ENCODE assay signal across 8 cellular contexts in genomic region chr7:93147358-93147757, GRCh38. TPM values are rescaled to one million over a fixed set of nuclear protein-coding genes. Genes with fewer than 3 reads are reported as not detected.
A peak's percentile ranks its signal among the peaks of the same experiment; 100 is the strongest.
DNase-seq lines count a peak whose midpoint lies in the region; ATAC-seq and TF ChIP-seq lines count a peak whose summit lies in the region.

No MANE protein-coding gene starts in this region.

- H3K4me1 ChIP-seq in tibial nerve = peaks cover 0 to 30% (median 8%) of the 10 kb centered on the region in 4 donors

- BruUV-seq in Calu3 (replicated peaks; lab: Mats Ljungman, UMichigan) = no TSS peak

- ATAC-seq in GM19463 (IDR thresholded peaks at IDR 0.05; ENCODE audit: unreplicated experiment) (peak; percentile 84), natural killer cell (peak; percentile 81 to 87 (median 86))

- H3K4me3 ChIP-seq in WI38 (ENCODE audit: low read depth, low read length) (peak overlapping the region; percentile 69), dorsolateral prefrontal cortex (peak overlapping the region in 58 of 59 donors; percentile 0 to 65 (median 46)), tibial nerve (peak overlapping the region; percentile 24 to 51 (median 46))

- H3K4me1 Mint-ChIP-seq in Calu3 (ENCODE audit: low read depth, unreplicated experiment) (peaks cover 48% of the 10 kb centered on the region), natural killer cell (peaks cover 40 to 42% of the 10 kb centered on the region in 2 donors)

- H3K4me3 Mint-ChIP-seq in Calu3 (ENCODE audit: low read depth, unreplicated experiment) (peak overlapping the region; percentile 55), natural killer cell (peak overlapping the region; percentile 97)

- intact Hi-C loops in Calu3 (cut with micrococcal nuclease; ENCODE audit: unreplicated experiment) (loop anchor here (2.0 kb wide), 1 partner anchor 29 kb away; no protein-coding TSS in a partner anchor), dorsolateral prefrontal cortex (cut with DNase I) (no loop called here), natural killer cell (cut with micrococcal nuclease) (loop anchor here (5.0 kb wide), 1 partner anchor 85 kb away; the partner anchor contains the start of gene VPS50)

- no peak for TF ChIP-seq CTCF in Calu3 (IDR thresholded peaks at IDR 0.05; ENCODE audit: unreplicated experiment)
- TF ChIP-seq CTCF in WI38 (IDR thresholded peaks at IDR 0.05; ENCODE audit: low read depth, low read length) = no peak
- TF ChIP-seq CTCF in dorsolateral prefrontal cortex (IDR thresholded peaks at IDR 0.05 in 54 of 56, conservative IDR thresholded peaks at IDR 0.05 in 2 of 56; ENCODE audit: low read depth in 1 of 56, partially characterized antibody in 56 of 56) = no peak
- TF ChIP-seq CTCF in natural killer cell (IDR thresholded peaks at IDR 0.05) = no peak
- no peak for TF ChIP-seq CTCF in tibial nerve (IDR thresholded peaks at IDR 0.05)

- peak overlapping the region; percentile 70 for H3K27ac Mint-ChIP-seq in Calu3 (ENCODE audit: unreplicated experiment)
- H3K27ac Mint-ChIP-seq in natural killer cell = peak overlapping the region; percentile 94 to 99

- TF ChIP-seq EP300 in tibial nerve (IDR thresholded peaks at IDR 0.05) = no peak

- peak overlapping the region in 13 of 59 donors; percentile 5 to 64 (median 38) for H3K27ac ChIP-seq in dorsolateral prefrontal cortex
- peak overlapping the region; percentile 1 to 79 (median 68) for H3K27ac ChIP-seq in tibial nerve

- no peaks in the 10 kb centered on the region for H3K9me3 ChIP-seq in tibial nerve

- CTCF ChIA-PET in Calu3 (lab: Charles Lee) = interaction anchor here (2.0 kb wide), 1 partner anchor 30 kb away, joined by 8 read pairs; the partner anchor contains the start of gene SAMD9

- TF ChIP-seq POLR2A in tibial nerve (IDR thresholded peaks at IDR 0.05) = no peak

- H3K36me3 ChIP-seq in tibial nerve = peaks cover 0 to 33% (median 0%) of the 10 kb centered on the region in 3 donors

- 2 to 7% methylated on average over 3 of the region's 3 CpGs for WGBS in tibial nerve, 2 donors

- peaks cover 3% of the 10 kb centered on the region for H3K9me3 Mint-ChIP-seq in Calu3 (ENCODE audit: low read depth, unreplicated experiment)
- H3K9me3 Mint-ChIP-seq in natural killer cell = peaks cover 0 to 2% of the 10 kb centered on the region in 2 donors

- H3K36me3 Mint-ChIP-seq in Calu3 (ENCODE audit: insufficient read depth, unreplicated experiment) = no peaks in the 10 kb centered on the region
- H3K36me3 Mint-ChIP-seq in natural killer cell = peaks cover 23% of the 10 kb centered on the region

- no peaks in the 10 kb centered on the region for H3K27me3 ChIP-seq in dorsolateral prefrontal cortex
- H3K27me3 ChIP-seq in tibial nerve = no peaks in the 10 kb centered on the region

- H3K27me3 Mint-ChIP-seq in Calu3 (ENCODE audit: unreplicated experiment) = no peaks in the 10 kb centered on the region
- H3K27me3 Mint-ChIP-seq in natural killer cell (ENCODE audit: low read depth in 2 of 2) = no peaks in the 10 kb centered on the region

- DNase-seq in Calu3 (peak; percentile 41), HPDE6-E6E7 (ENCODE audit: extremely low spot score) (peak; percentile 14), dorsolateral prefrontal cortex (peak in 1 of 10 donors; percentile 28), natural killer cell (peak; percentile 25), tibial nerve (ENCODE audit: low spot score in 2 of 2) (peak in 1 of 2 donors; percentile 20)
- no peak for DNase-seq in NK-92 treated with Interleukin-12 subunit alpha and Interleukin-12 subunit beta, amount 100 ng/mL, for 24 hours (lab: John Stamatoyannopoulos, UW)

RNA-seq across cellular contexts. Expression of gene SAMD9L, which starts 0.8 kb away (rescaled TPM):
- total RNA-seq in Calu3 (2022) (25.9 and 60.8 TPM in 2 replicates), dorsolateral prefrontal cortex (10 to 100 TPM in 8 of 120 experiments, 1 to 10 TPM in 112; 2.0 to 22.0 (median 5.6) TPM), natural killer cell (10 to 100 TPM; 49.2 to 62.4 (median 49.9) TPM), tibial nerve (10 to 100 TPM; 10.3 to 19.0 (median 13.3) TPM)

RNA-seq across cellular contexts. Expression of gene SAMD9, which starts 29.6 kb away (rescaled TPM):
- total RNA-seq in Calu3 (2022) (74.8 and 167 TPM in 2 replicates), dorsolateral prefrontal cortex (1 to 10 TPM in 113 of 120 experiments, under 1 TPM in 7; 0.77 to 7.7 (median 1.7) TPM), natural killer cell (10 to 100 TPM; 52.3 to 70.0 (median 56.9) TPM), tibial nerve (10 to 100 TPM in 1 of 4 donors, 1 to 10 TPM in 3; 5.9 to 12.7 (median 7.1) TPM)

Comparison
In these comparisons a context has a peak if more than half of its experiments do, and no peak if none do; other contexts are left out.
1. intact Hi-C loops: an anchor here in Calu3 (2.0 kb wide) and natural killer cell (5.0 kb wide); none called in dorsolateral prefrontal cortex.